19 cellular contexts compared by ENCODE assay signal in the genomic region with DNA sequence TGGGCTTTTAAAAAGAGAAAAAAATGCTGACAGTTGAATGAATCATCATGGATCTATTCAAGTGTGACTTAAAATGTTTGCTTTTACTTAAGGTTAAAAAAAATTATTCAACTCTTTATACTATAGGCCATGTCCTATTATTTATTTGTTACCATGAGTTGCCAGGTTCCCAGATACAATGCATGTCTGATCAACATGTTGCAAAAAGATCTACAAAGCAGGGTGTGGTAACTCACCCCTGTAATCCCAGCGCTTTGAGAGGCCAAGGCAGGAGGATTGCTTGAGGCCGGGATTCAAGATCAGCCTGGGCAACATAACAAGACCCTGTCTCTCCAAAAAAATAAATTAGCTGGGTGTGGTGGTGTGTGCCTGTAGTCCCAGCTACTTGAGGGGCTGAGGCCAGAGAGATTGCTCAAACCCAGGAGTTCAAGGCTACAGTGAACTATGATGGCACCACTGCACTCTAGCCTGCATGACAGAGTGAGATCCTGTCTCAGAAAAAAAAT.
DNase-seq lines count a peak whose midpoint lies in the region.
"Had no signal": no experiment of that assay in that cellular context is flagged by ENCODE, and none has a peak within 500 bp of the region (broad histone marks: within the 10 kb centered on the region; RNA-seq: fewer than 3 reads in every experiment).

No MANE protein-coding gene starts in this region.

- no peak overlapping the region for H3K4me3 ChIP-seq in SJSA1
- H3K4me3 ChIP-seq in effector memory CD4-positive, alpha-beta T cell (ENCODE audit: insufficient read depth, low read depth, low read length, poor library complexity, severe bottlenecking), result no peak overlapping the region
- H3K4me3 ChIP-seq: cardiac muscle cell, GM23338, left ventricle myocardium inferior, thoracic aorta had no signal

- peak overlapping the region; percentile 92 for H3K27ac ChIP-seq in SJSA1
- H3K27ac ChIP-seq in effector memory CD4-positive, alpha-beta T cell (ENCODE audit: insufficient read depth, low read length, poor library complexity, severe bottlenecking), result no peak overlapping the region
- H3K27ac ChIP-seq: cardiac muscle cell, left ventricle myocardium inferior had no signal

- H3K36me3 ChIP-seq in SJSA1, result no peaks in the 10 kb centered on the region
- H3K36me3 ChIP-seq in effector memory CD4-positive, alpha-beta T cell (ENCODE audit: control insufficient read depth, insufficient read depth, low read length), result no peaks in the 10 kb centered on the region
- H3K36me3 ChIP-seq: cardiac muscle cell, left ventricle myocardium inferior, thoracic aorta had no signal

- no peaks in the 10 kb centered on the region for H3K9me3 ChIP-seq in SJSA1 (replicated peaks)
- H3K9me3 ChIP-seq in effector memory CD4-positive, alpha-beta T cell (ENCODE audit: control insufficient read depth, low read length), result no peaks in the 10 kb centered on the region
- H3K9me3 ChIP-seq: left ventricle myocardium inferior, thoracic aorta had no signal

- DNase-seq in HCEC 1CT (peak; percentile 39), SJSA1 (ENCODE audit: low read depth in 1 of 2, low spot score in 2 of 2) (peak; percentile 50 to 80), fibroblast of peridontal ligament (ENCODE audit: extremely low read depth) (peak; percentile 13), renal cortical epithelial cell (ENCODE audit: low read depth) (peak; percentile 82), AML-193 (lab: John Stamatoyannopoulos, UW) (no peak), NCI-H748 (lab: John Stamatoyannopoulos, UW; ENCODE audit: unreplicated experiment) (no peak), NOMO-1 treated with dmso at 0.1 percent for 144 hours (lab: John Stamatoyannopoulos, UW; ENCODE audit: unreplicated experiment) (no peak)
- DNase-seq in effector memory CD4-positive, alpha-beta T cell, result no peak
- DNase-seq: activated CD4-positive, alpha-beta T cell treated with anti-CD3 and anti-CD28 coated beads for 4 hours; activated CD8-positive, alpha-beta memory T cell treated with anti-CD3 and anti-CD28 coated beads, Interleukin-2, amount 10 ng/mL, durations not matched to agents 7 days and 5 days; activated naive CD8-positive, alpha-beta T cell treated with anti-CD3 and anti-CD28 coated beads, Interleukin-2, amount 10 ng/mL, durations not matched to agents 7 days and 5 days; left ventricle myocardium inferior; MM.1S; NCI-H1436 treated with DMSO at 0.1 percent for 48 hours; NCI-H226; stimulated activated CD4-positive, alpha-beta T cell treated with anti-CD3 and anti-CD28 coated beads, Interleukin-15, amount 100 ng/mL, for 24 hours had no signal

- H3K27me3 ChIP-seq in SJSA1 (replicated peaks), result no peaks in the 10 kb centered on the region
- H3K27me3 ChIP-seq in effector memory CD4-positive, alpha-beta T cell (replicated peaks; ENCODE audit: control insufficient read depth, insufficient read depth, low read length, poor library complexity, severe bottlenecking), result no peaks in the 10 kb centered on the region
- H3K27me3 ChIP-seq: cardiac muscle cell had no signal

- peaks cover 38% of the 10 kb centered on the region for H3K4me1 ChIP-seq in SJSA1 (replicated peaks)
- H3K4me1 ChIP-seq in effector memory CD4-positive, alpha-beta T cell (ENCODE audit: control insufficient read depth, insufficient read depth, low read length, poor library complexity, severe bottlenecking), result no peaks in the 10 kb centered on the region

Comparison
In these comparisons a context has a peak if more than half of its experiments do, and no peak if none do; other contexts are left out.
1. DNase-seq: peak in HCEC 1CT (single experiment), SJSA1 (2 of 2), fibroblast of peridontal ligament (single experiment) and renal cortical epithelial cell (single experiment); none in AML-193 (0 of 2), NCI-H748 (single experiment), effector memory CD4-positive, alpha-beta T cell (0 of 3) and NOMO-1 treated with dmso at 0.1 percent for 144 hours (single experiment).